In genomic region chr12:25197608-25198007, GRCh38 we compare ENCODE assay signal across 18 cellular contexts. TPM values are rescaled to one million over a fixed set of nuclear protein-coding genes. Genes with fewer than 3 reads are reported as not detected.
DNase-seq lines count a peak whose midpoint lies in the region; ATAC-seq lines count a peak whose summit lies in the region.
"Had no signal": no experiment of that assay in that cellular context is flagged by ENCODE, and none has a peak within 500 bp of the region (broad histone marks: within the 10 kb centered on the region; RNA-seq: fewer than 3 reads in every experiment).

No MANE protein-coding gene starts in this region.

- CTCF ChIA-PET in T-cell (lab: Charles Lee), result interaction anchor here in 1 of 2 donors (2.0 kb wide), 1 partner anchor 43 kb away, joined by 4 read pairs; no protein-coding TSS in a partner anchor

- H3K27ac Mint-ChIP-seq in T-cell, result peak overlapping the region; percentile 19 to 81
- H3K27ac Mint-ChIP-seq in immature natural killer cell, result peak overlapping the region; percentile 0 to 76 (median 32)

- no peaks in the 10 kb centered on the region for H3K27me3 Mint-ChIP-seq in T-cell
- peaks cover 12 to 15% (median 13%) of the 10 kb centered on the region in 3 donors for H3K27me3 Mint-ChIP-seq in immature natural killer cell (ENCODE audit: low read depth in 3 of 3)

- no peak overlapping the region for H3K4me3 Mint-ChIP-seq in T-cell
- peak overlapping the region in 1 of 5 donors; percentile 21 for H3K4me3 Mint-ChIP-seq in immature natural killer cell

- no peak for ATAC-seq in T-cell (replicated peaks in 1 of 4)
- ATAC-seq: HCT116 had no signal

- DNase-seq in NOMO-1 (lab: John Stamatoyannopoulos, UW; ENCODE audit: unreplicated experiment in 2 of 2) (peak; percentile 6 to 20), NOMO-1 treated with dmso at 0.1 percent for 144 hours (lab: John Stamatoyannopoulos, UW; ENCODE audit: unreplicated experiment) (no peak), Kasumi-1 (lab: John Stamatoyannopoulos, UW) (peak; percentile 26 to 37), T-cell (no peak), immature natural killer cell (no peak), NCI-H748 treated with DMSO at 0.1 percent for 48 hours (lab: John Stamatoyannopoulos, UW) (no peak), HuH-7.5 (ENCODE audit: low spot score) (no peak)
- DNase-seq in stimulated activated naive CD4-positive, alpha-beta T cell (lab: John Stamatoyannopoulos, UW), result no peak
- DNase-seq: 8988T, DND-41, GDM1, GM23248, MG63, NCI-H1436 treated with DMSO at 0.1 percent for 48 hours, NCI-H69, SJCRH30, SW 1271 had no signal

- H3K4me1 Mint-ChIP-seq in T-cell, result peaks cover 47 to 53% (median 50%) of the 10 kb centered on the region in 3 donors
- H3K4me1 Mint-ChIP-seq in immature natural killer cell, result peaks cover 20 to 26% of the 10 kb centered on the region in 2 donors

- POLR2A ChIA-PET in T-cell (lab: Charles Lee), result interaction anchor here (0.6 to 1.1 kb wide), 5 partner anchors 11 to 180 kb away, joined by 3 to 18 read pairs (median 6); no protein-coding TSS in a partner anchor

- H3K36me3 Mint-ChIP-seq in T-cell (peaks cover 3% of the 10 kb centered on the region), immature natural killer cell (no peaks in the 10 kb centered on the region)

- no peaks in the 10 kb centered on the region for H3K9me3 Mint-ChIP-seq in T-cell
- no peaks in the 10 kb centered on the region for H3K9me3 Mint-ChIP-seq in immature natural killer cell

RNA-seq across cellular contexts. Expression of gene ETFRF1, which starts 2.6 kb away (rescaled TPM):
- 10 to 100 TPM; 20.0 to 34.4 (median 22.1) TPM for total RNA-seq in T-cell
- 10 to 100 TPM; 21.2 to 23.1 (median 22.9) TPM for polyA plus RNA-seq in immature natural killer cell

RNA-seq across cellular contexts. Expression of gene DNAI7, which starts 2.6 kb away (rescaled TPM):
- total RNA-seq in T-cell, result under 1 TPM in 3 of 5 donors, not detected in 2; 0.16 to 0.90 (median 0.30) TPM
- under 1 TPM in 1 of 3 donors, not detected in 2; 0.21 TPM for polyA plus RNA-seq in immature natural killer cell
- total RNA-seq: GM23248, SJCRH30 had no signal
- polyA plus RNA-seq: GM23248 had no signal

RNA-seq across cellular contexts. Expression of gene KRAS, which starts 53.1 kb away (rescaled TPM):
- 10 to 100 TPM; 29.1 to 44.1 (median 31.5) TPM for total RNA-seq in T-cell
- polyA plus RNA-seq in immature natural killer cell, result 10 to 100 TPM; 30.0 to 54.0 (median 33.9) TPM

Comparison
In these comparisons a context has a peak if more than half of its experiments do, and no peak if none do; other contexts are left out.
1. DNase-seq: peak in NOMO-1 (2 of 2) and Kasumi-1 (2 of 2); none in NOMO-1 treated with dmso at 0.1 percent for 144 hours (single experiment), T-cell (0 of 34), immature natural killer cell (0 of 3), NCI-H748 treated with DMSO at 0.1 percent for 48 hours (single experiment), stimulated activated naive CD4-positive, alpha-beta T cell (0 of 6) and HuH-7.5 (single experiment).